Comparison of ENCODE assay signal across 1 cellular context in the genomic region with DNA sequence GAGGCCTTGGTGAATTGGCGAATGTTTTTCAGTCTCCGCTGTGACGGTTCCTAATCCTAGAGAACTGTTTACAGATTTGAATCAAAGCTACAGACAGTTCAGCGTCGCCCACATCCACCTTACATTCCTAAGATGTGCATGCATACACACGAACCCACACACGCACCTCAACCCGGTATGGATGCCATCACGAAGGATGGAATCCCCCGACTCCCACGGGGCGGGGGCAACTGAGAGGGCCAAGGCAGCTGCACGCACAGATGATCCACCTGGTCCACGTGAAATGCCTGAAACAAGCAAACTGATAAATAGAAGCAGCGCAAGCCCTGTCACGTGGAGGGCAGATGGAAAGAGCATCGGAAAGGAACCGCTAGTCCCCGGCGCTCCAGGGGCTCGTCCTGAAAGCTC.
TF ChIP-seq lines count a peak whose summit lies in the region.

No MANE protein-coding gene starts in this region.

TF ChIP-seq in GM12878, 131 proteins besides CTCF, POLR2A, EP300 and RAD21 (continued from another document and continues in another):
- TF ChIP-seq, protein P1, sequence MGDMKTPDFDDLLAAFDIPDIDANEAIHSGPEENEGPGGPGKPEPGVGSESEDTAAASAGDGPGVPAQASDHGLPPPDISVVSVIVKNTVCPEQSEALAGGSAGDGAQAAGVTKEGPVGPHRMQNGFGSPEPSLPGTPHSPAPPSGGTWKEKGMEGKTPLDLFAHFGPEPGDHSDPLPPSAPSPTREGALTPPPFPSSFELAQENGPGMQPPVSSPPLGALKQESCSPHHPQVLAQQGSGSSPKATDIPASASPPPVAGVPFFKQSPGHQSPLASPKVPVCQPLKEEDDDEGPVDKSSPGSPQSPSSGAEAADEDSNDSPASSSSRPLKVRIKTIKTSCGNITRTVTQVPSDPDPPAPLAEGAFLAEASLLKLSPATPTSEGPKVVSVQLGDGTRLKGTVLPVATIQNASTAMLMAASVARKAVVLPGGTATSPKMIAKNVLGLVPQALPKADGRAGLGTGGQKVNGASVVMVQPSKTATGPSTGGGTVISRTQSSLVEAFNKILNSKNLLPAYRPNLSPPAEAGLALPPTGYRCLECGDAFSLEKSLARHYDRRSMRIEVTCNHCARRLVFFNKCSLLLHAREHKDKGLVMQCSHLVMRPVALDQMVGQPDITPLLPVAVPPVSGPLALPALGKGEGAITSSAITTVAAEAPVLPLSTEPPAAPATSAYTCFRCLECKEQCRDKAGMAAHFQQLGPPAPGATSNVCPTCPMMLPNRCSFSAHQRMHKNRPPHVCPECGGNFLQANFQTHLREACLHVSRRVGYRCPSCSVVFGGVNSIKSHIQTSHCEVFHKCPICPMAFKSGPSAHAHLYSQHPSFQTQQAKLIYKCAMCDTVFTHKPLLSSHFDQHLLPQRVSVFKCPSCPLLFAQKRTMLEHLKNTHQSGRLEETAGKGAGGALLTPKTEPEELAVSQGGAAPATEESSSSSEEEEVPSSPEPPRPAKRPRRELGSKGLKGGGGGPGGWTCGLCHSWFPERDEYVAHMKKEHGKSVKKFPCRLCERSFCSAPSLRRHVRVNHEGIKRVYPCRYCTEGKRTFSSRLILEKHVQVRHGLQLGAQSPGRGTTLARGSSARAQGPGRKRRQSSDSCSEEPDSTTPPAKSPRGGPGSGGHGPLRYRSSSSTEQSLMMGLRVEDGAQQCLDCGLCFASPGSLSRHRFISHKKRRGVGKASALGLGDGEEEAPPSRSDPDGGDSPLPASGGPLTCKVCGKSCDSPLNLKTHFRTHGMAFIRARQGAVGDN (IDR thresholded peaks at IDR 0.05), result no peak
- TF ChIP-seq, protein P2, sequence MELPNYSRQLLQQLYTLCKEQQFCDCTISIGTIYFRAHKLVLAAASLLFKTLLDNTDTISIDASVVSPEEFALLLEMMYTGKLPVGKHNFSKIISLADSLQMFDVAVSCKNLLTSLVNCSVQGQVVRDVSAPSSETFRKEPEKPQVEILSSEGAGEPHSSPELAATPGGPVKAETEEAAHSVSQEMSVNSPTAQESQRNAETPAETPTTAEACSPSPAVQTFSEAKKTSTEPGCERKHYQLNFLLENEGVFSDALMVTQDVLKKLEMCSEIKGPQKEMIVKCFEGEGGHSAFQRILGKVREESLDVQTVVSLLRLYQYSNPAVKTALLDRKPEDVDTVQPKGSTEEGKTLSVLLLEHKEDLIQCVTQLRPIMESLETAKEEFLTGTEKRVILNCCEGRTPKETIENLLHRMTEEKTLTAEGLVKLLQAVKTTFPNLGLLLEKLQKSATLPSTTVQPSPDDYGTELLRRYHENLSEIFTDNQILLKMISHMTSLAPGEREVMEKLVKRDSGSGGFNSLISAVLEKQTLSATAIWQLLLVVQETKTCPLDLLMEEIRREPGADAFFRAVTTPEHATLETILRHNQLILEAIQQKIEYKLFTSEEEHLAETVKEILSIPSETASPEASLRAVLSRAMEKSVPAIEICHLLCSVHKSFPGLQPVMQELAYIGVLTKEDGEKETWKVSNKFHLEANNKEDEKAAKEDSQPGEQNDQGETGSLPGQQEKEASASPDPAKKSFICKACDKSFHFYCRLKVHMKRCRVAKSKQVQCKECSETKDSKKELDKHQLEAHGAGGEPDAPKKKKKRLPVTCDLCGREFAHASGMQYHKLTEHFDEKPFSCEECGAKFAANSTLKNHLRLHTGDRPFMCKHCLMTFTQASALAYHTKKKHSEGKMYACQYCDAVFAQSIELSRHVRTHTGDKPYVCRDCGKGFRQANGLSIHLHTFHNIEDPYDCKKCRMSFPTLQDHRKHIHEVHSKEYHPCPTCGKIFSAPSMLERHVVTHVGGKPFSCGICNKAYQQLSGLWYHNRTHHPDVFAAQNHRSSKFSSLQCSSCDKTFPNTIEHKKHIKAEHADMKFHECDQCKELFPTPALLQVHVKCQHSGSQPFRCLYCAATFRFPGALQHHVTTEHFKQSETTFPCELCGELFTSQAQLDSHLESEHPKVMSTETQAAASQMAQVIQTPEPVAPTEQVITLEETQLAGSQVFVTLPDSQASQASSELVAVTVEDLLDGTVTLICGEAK (IDR thresholded peaks at IDR 0.05; ENCODE audit: borderline replicate concordance), result no peak
- TF ChIP-seq, protein P3, sequence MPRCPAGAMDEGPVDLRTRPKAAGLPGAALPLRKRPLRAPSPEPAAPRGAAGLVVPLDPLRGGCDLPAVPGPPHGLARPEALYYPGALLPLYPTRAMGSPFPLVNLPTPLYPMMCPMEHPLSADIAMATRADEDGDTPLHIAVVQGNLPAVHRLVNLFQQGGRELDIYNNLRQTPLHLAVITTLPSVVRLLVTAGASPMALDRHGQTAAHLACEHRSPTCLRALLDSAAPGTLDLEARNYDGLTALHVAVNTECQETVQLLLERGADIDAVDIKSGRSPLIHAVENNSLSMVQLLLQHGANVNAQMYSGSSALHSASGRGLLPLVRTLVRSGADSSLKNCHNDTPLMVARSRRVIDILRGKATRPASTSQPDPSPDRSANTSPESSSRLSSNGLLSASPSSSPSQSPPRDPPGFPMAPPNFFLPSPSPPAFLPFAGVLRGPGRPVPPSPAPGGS (IDR thresholded peaks at IDR 0.05; ENCODE audit: borderline replicate concordance, insufficient read depth, low read depth, low read length, poor library complexity, severe bottlenecking), result no peak
- no peak for TF ChIP-seq MEF2A (IDR thresholded peaks at IDR 0.05; ENCODE audit: insufficient read depth, low read depth, low read length)
- TF ChIP-seq ZNF24 (IDR thresholded peaks at IDR 0.05), result no peak
- TF ChIP-seq, protein P4, sequence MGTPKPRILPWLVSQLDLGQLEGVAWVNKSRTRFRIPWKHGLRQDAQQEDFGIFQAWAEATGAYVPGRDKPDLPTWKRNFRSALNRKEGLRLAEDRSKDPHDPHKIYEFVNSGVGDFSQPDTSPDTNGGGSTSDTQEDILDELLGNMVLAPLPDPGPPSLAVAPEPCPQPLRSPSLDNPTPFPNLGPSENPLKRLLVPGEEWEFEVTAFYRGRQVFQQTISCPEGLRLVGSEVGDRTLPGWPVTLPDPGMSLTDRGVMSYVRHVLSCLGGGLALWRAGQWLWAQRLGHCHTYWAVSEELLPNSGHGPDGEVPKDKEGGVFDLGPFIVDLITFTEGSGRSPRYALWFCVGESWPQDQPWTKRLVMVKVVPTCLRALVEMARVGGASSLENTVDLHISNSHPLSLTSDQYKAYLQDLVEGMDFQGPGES (IDR thresholded peaks at IDR 0.05), result no peak
- TF ChIP-seq ZNF207 (IDR thresholded peaks at IDR 0.05; ENCODE audit: borderline replicate concordance), result no peak
- TF ChIP-seq YBX1 (IDR thresholded peaks at IDR 0.05), result no peak
- no peak for TF ChIP-seq KAT2A (conservative IDR thresholded peaks at IDR 0.05; ENCODE audit: control insufficient read depth, low read depth, low read length)
- TF ChIP-seq ZSCAN29 (IDR thresholded peaks at IDR 0.05), result no peak
- no peak for TF ChIP-seq SUZ12 (IDR thresholded peaks at IDR 0.05; ENCODE audit: unreplicated experiment)
- TF ChIP-seq YY1 (IDR thresholded peaks at IDR 0.05; ENCODE audit: low read depth, low read length), result peak; percentile 46; the same call in 1 of the 2 replicates
- TF ChIP-seq KLF5 (IDR thresholded peaks at IDR 0.05; ENCODE audit: partially characterized antibody), result no peak
- TF ChIP-seq SIN3A (IDR thresholded peaks at IDR 0.05; ENCODE audit: low read depth, low read length), result peak; percentile 86; the same call in 1 of the 2 replicates
- no peak for TF ChIP-seq ZZZ3 (IDR thresholded peaks at IDR 0.05; ENCODE audit: control insufficient read depth, insufficient read length, low read depth)
- TF ChIP-seq, protein P5, sequence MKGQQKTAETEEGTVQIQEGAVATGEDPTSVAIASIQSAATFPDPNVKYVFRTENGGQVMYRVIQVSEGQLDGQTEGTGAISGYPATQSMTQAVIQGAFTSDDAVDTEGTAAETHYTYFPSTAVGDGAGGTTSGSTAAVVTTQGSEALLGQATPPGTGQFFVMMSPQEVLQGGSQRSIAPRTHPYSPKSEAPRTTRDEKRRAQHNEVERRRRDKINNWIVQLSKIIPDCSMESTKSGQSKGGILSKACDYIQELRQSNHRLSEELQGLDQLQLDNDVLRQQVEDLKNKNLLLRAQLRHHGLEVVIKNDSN (IDR thresholded peaks at IDR 0.05; ENCODE audit: borderline replicate concordance, extremely low read length, insufficient read depth, low read depth, low read length), result peak; percentile 76
- TF ChIP-seq, protein P6, sequence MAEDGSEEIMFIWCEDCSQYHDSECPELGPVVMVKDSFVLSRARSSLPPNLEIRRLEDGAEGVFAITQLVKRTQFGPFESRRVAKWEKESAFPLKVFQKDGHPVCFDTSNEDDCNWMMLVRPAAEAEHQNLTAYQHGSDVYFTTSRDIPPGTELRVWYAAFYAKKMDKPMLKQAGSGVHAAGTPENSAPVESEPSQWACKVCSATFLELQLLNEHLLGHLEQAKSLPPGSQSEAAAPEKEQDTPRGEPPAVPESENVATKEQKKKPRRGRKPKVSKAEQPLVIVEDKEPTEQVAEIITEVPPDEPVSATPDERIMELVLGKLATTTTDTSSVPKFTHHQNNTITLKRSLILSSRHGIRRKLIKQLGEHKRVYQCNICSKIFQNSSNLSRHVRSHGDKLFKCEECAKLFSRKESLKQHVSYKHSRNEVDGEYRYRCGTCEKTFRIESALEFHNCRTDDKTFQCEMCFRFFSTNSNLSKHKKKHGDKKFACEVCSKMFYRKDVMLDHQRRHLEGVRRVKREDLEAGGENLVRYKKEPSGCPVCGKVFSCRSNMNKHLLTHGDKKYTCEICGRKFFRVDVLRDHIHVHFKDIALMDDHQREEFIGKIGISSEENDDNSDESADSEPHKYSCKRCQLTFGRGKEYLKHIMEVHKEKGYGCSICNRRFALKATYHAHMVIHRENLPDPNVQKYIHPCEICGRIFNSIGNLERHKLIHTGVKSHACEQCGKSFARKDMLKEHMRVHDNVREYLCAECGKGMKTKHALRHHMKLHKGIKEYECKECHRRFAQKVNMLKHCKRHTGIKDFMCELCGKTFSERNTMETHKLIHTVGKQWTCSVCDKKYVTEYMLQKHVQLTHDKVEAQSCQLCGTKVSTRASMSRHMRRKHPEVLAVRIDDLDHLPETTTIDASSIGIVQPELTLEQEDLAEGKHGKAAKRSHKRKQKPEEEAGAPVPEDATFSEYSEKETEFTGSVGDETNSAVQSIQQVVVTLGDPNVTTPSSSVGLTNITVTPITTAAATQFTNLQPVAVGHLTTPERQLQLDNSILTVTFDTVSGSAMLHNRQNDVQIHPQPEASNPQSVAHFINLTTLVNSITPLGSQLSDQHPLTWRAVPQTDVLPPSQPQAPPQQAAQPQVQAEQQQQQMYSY (CRISPR knock-in tag; IDR thresholded peaks at IDR 0.05), result no peak
- 0 out of 2 replicates have a peak, but pooled peaks have one; percentile 68 for TF ChIP-seq HDAC2 (IDR thresholded peaks at IDR 0.05)
- no peak for TF ChIP-seq ESRRA (IDR thresholded peaks at IDR 0.05; ENCODE audit: low read length)
- TF ChIP-seq SMAD5 (IDR thresholded peaks at IDR 0.05; ENCODE audit: low read depth), result no peak; the same call in 1 of the 2 replicates
- TF ChIP-seq SPI1 (IDR thresholded peaks at IDR 0.05; ENCODE audit: borderline replicate concordance, insufficient read depth, low read depth, low read length), result no peak
- TF ChIP-seq SIX5 (IDR thresholded peaks at IDR 0.05; ENCODE audit: low read depth, low read length, severe bottlenecking), result no peak
- TF ChIP-seq MYB (IDR thresholded peaks at IDR 0.05; ENCODE audit: borderline replicate concordance, low read depth, low read length), result no peak
- TF ChIP-seq PAX8 (IDR thresholded peaks at IDR 0.05), result no peak
- no peak for TF ChIP-seq SREBF1 (IDR thresholded peaks at IDR 0.05; ENCODE audit: low read length)
- TF ChIP-seq, protein P7, sequence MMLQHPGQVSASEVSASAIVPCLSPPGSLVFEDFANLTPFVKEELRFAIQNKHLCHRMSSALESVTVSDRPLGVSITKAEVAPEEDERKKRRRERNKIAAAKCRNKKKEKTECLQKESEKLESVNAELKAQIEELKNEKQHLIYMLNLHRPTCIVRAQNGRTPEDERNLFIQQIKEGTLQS (IDR thresholded peaks at IDR 0.05; ENCODE audit: borderline replicate concordance, extremely low read depth, low read depth, low read length), result no peak
- peak; percentile 51; the same call in 1 of the 2 replicates for TF ChIP-seq IRF4 (IDR thresholded peaks at IDR 0.05; ENCODE audit: low read depth, low read length)
- TF ChIP-seq HDGF (IDR thresholded peaks at IDR 0.05), result 0 out of 2 replicates have a peak, but pooled peaks have one; percentile 52
- peak; percentile 90 for TF ChIP-seq MXI1 (IDR thresholded peaks at IDR 0.05; ENCODE audit: low read depth, low read length)
- no peak for TF ChIP-seq NRF1 (conservative IDR thresholded peaks at IDR 0.05; ENCODE audit: low read depth, low read length)
- TF ChIP-seq, protein P8, sequence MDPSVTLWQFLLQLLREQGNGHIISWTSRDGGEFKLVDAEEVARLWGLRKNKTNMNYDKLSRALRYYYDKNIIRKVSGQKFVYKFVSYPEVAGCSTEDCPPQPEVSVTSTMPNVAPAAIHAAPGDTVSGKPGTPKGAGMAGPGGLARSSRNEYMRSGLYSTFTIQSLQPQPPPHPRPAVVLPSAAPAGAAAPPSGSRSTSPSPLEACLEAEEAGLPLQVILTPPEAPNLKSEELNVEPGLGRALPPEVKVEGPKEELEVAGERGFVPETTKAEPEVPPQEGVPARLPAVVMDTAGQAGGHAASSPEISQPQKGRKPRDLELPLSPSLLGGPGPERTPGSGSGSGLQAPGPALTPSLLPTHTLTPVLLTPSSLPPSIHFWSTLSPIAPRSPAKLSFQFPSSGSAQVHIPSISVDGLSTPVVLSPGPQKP (IDR thresholded peaks at IDR 0.05; ENCODE audit: low read depth, low read length), result no peak
- no peak for TF ChIP-seq CHD1 (IDR thresholded peaks at IDR 0.05; ENCODE audit: low read depth, low read length)
- no peak for TF ChIP-seq FOS (IDR thresholded peaks at IDR 0.05; ENCODE audit: borderline replicate concordance, extremely low read depth, insufficient read length)
- no peak; the same call in 1 of the 2 replicates for TF ChIP-seq NBN (IDR thresholded peaks at IDR 0.05)
- TF ChIP-seq, protein P9, sequence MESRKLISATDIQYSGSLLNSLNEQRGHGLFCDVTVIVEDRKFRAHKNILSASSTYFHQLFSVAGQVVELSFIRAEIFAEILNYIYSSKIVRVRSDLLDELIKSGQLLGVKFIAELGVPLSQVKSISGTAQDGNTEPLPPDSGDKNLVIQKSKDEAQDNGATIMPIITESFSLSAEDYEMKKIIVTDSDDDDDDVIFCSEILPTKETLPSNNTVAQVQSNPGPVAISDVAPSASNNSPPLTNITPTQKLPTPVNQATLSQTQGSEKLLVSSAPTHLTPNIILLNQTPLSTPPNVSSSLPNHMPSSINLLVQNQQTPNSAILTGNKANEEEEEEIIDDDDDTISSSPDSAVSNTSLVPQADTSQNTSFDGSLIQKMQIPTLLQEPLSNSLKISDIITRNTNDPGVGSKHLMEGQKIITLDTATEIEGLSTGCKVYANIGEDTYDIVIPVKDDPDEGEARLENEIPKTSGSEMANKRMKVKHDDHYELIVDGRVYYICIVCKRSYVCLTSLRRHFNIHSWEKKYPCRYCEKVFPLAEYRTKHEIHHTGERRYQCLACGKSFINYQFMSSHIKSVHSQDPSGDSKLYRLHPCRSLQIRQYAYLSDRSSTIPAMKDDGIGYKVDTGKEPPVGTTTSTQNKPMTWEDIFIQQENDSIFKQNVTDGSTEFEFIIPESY (IDR thresholded peaks at IDR 0.05), result no peak
